ENCODE assay signal across 24 cellular contexts in genomic region chr3:64625381-64625780, GRCh38.
"Had no signal": no experiment of that assay in that cellular context is flagged by ENCODE, and none has a peak within 500 bp of the region (broad histone marks: within the 10 kb centered on the region; RNA-seq: fewer than 3 reads in every experiment).

No MANE protein-coding gene starts in this region.

- H3K9me3 ChIP-seq: esophagus squamous epithelium, gastrocnemius medialis, lower lobe of right lung, neutrophil, right atrium auricular region, sigmoid colon, suprapubic skin, transverse colon, upper lobe of right lung, uterus had no signal

- H3K4me1 ChIP-seq: esophagus squamous epithelium, parathyroid adenoma, right atrium auricular region, sigmoid colon, suprapubic skin, transverse colon, upper lobe of right lung, uterus had no signal

- H3K27me3 ChIP-seq: esophagus squamous epithelium, gastrocnemius medialis, neutrophil, right atrium auricular region, sigmoid colon, suprapubic skin, transverse colon, upper lobe of right lung, uterus had no signal

- H3K4me3 ChIP-seq: coronary artery, esophagus squamous epithelium, gastrocnemius medialis, lower lobe of right lung, right atrium auricular region, sigmoid colon, suprapubic skin, transverse colon, upper lobe of right lung, uterus had no signal

- H3K79me2 ChIP-seq: parathyroid adenoma had no signal

- H3K27ac ChIP-seq: coronary artery, esophagus squamous epithelium, gastrocnemius medialis, lower lobe of right lung, neutrophil, parathyroid adenoma, right atrium auricular region, sigmoid colon, suprapubic skin, transverse colon, upper lobe of right lung, uterus had no signal

- DNase-seq: dermis blood vessel endothelial cell; effector memory CD4-positive, alpha-beta T cell; erythroblast; esophagus squamous epithelium; gastrocnemius medialis; head of caudate nucleus; left ventricle myocardium superior; lower lobe of right lung; natural killer cell; sigmoid colon; small intestine; stimulated activated CD4-positive, alpha-beta T cell treated with anti-CD3 and anti-CD28 coated beads, Interleukin-15, amount 100 ng/mL, for 24 hours; stimulated activated CD4-positive, alpha-beta T cell treated with anti-CD3 and anti-CD28 coated beads, Interleukin-2, amount 100 ng/mL, for 48 hours; stimulated activated naive CD4-positive, alpha-beta T cell; stimulated activated naive CD8-positive, alpha-beta T cell treated with anti-CD3 and anti-CD28 coated beads, Interleukin-15, amount 100 ng/mL, for 72 hours; transverse colon; upper lobe of right lung; uterus had no signal

- H3K36me3 ChIP-seq: neutrophil, transverse colon, uterus had no signal

- H2AFZ ChIP-seq: parathyroid adenoma had no signal

- H3K9ac ChIP-seq: parathyroid adenoma had no signal

- FAIRE-seq: keratinocyte, small intestine had no signal
